In the genomic region with DNA sequence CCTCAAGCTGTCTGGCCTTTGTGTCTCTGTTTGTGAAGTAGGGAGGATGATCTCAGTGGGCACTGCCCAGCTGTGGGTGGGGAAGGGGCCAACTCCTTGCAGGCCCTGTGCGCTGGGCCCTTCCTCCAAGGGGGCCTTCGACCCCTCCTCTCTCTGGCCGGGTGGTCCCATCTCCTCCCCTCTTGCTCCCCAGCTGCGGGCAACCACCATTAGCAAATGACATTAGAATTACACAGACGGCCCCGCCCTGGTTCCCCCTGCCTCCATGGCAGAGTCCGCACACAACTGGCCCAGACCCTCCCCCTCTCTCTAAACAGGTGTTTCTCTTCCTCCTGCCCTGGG, we compare ENCODE assay signal across 1 cellular context.
TF ChIP-seq lines count a peak whose summit lies in the region.

No MANE protein-coding gene starts in this region.

TF ChIP-seq in HepG2, 621 proteins besides CTCF, POLR2A, EP300 and RAD21:
- TF ChIP-seq FOXK1 (CRISPR knock-in tag; IDR thresholded peaks at IDR 0.05; ENCODE audit: borderline replicate concordance, low read depth) (no peak), ZFP1 (CRISPR knock-in tag; IDR thresholded peaks at IDR 0.05) (no peak), ZNF598 (CRISPR knock-in tag; IDR thresholded peaks at IDR 0.05; ENCODE audit: borderline replicate concordance) (no peak), BHLHE40 (IDR thresholded peaks at IDR 0.05; ENCODE audit: low read length) (no peak), FOXJ3 (CRISPR knock-in tag; IDR thresholded peaks at IDR 0.05; ENCODE audit: borderline replicate concordance) (no peak), ZNF761 (CRISPR knock-in tag; conservative IDR thresholded peaks at IDR 0.05) (no peak), NFYB (CRISPR knock-in tag; IDR thresholded peaks at IDR 0.05) (no peak), TAF15 (IDR thresholded peaks at IDR 0.05; ENCODE audit: low read depth, low read length, poor library complexity, severe bottlenecking) (no peak), CREB1 (IDR thresholded peaks at IDR 0.05) (no peak), CREB1 (CRISPR knock-in tag; IDR thresholded peaks at IDR 0.05) (no peak)
- TF ChIP-seq, protein P1, sequence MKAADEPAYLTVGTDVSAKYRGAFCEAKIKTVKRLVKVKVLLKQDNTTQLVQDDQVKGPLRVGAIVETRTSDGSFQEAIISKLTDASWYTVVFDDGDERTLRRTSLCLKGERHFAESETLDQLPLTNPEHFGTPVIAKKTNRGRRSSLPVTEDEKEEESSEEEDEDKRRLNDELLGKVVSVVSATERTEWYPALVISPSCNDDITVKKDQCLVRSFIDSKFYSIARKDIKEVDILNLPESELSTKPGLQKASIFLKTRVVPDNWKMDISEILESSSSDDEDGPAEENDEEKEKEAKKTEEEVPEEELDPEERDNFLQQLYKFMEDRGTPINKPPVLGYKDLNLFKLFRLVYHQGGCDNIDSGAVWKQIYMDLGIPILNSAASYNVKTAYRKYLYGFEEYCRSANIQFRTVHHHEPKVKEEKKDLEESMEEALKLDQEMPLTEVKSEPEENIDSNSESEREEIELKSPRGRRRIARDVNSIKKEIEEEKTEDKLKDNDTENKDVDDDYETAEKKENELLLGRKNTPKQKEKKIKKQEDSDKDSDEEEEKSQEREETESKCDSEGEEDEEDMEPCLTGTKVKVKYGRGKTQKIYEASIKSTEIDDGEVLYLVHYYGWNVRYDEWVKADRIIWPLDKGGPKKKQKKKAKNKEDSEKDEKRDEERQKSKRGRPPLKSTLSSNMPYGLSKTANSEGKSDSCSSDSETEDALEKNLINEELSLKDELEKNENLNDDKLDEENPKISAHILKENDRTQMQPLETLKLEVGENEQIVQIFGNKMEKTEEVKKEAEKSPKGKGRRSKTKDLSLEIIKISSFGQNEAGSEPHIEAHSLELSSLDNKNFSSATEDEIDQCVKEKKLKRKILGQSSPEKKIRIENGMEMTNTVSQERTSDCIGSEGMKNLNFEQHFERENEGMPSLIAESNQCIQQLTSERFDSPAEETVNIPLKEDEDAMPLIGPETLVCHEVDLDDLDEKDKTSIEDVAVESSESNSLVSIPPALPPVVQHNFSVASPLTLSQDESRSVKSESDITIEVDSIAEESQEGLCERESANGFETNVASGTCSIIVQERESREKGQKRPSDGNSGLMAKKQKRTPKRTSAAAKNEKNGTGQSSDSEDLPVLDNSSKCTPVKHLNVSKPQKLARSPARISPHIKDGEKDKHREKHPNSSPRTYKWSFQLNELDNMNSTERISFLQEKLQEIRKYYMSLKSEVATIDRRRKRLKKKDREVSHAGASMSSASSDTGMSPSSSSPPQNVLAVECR (CRISPR knock-in tag; IDR thresholded peaks at IDR 0.05; ENCODE audit: borderline replicate concordance): no peak
- TF ChIP-seq, protein P2, sequence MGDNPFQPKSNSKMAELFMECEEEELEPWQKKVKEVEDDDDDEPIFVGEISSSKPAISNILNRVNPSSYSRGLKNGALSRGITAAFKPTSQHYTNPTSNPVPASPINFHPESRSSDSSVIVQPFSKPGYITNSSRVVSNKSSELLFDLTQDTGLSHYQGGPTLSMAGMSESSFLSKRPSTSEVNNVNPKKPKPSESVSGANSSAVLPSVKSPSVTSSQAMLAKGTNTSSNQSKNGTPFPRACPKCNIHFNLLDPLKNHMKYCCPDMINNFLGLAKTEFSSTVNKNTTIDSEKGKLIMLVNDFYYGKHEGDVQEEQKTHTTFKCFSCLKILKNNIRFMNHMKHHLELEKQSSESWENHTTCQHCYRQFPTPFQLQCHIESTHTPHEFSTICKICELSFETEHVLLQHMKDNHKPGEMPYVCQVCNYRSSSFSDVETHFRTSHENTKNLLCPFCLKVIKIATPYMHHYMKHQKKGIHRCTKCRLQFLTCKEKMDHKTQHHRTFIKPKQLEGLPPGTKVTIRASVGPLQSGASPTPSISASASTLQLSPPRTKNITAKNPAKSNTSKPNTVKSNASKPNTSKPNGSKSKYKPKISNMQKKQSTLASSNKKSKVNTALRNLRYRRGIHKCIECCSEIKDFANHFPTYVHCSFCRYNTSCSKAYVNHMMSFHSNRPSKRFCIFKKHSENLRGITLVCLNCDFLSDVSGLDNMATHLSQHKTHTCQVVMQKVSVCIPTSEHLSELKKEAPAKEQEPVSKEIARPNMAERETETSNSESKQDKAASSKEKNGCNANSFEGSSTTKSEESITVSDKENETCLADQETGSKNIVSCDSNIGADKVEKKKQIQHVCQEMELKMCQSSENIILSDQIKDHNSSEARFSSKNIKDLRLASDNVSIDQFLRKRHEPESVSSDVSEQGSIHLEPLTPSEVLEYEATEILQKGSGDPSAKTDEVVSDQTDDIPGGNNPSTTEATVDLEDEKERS (CRISPR knock-in tag; IDR thresholded peaks at IDR 0.05): no peak
- TF ChIP-seq, protein P3, sequence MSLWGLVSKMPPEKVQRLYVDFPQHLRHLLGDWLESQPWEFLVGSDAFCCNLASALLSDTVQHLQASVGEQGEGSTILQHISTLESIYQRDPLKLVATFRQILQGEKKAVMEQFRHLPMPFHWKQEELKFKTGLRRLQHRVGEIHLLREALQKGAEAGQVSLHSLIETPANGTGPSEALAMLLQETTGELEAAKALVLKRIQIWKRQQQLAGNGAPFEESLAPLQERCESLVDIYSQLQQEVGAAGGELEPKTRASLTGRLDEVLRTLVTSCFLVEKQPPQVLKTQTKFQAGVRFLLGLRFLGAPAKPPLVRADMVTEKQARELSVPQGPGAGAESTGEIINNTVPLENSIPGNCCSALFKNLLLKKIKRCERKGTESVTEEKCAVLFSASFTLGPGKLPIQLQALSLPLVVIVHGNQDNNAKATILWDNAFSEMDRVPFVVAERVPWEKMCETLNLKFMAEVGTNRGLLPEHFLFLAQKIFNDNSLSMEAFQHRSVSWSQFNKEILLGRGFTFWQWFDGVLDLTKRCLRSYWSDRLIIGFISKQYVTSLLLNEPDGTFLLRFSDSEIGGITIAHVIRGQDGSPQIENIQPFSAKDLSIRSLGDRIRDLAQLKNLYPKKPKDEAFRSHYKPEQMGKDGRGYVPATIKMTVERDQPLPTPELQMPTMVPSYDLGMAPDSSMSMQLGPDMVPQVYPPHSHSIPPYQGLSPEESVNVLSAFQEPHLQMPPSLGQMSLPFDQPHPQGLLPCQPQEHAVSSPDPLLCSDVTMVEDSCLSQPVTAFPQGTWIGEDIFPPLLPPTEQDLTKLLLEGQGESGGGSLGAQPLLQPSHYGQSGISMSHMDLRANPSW (CRISPR knock-in tag; IDR thresholded peaks at IDR 0.05; ENCODE audit: borderline replicate concordance): no peak
- TF ChIP-seq, protein P4, sequence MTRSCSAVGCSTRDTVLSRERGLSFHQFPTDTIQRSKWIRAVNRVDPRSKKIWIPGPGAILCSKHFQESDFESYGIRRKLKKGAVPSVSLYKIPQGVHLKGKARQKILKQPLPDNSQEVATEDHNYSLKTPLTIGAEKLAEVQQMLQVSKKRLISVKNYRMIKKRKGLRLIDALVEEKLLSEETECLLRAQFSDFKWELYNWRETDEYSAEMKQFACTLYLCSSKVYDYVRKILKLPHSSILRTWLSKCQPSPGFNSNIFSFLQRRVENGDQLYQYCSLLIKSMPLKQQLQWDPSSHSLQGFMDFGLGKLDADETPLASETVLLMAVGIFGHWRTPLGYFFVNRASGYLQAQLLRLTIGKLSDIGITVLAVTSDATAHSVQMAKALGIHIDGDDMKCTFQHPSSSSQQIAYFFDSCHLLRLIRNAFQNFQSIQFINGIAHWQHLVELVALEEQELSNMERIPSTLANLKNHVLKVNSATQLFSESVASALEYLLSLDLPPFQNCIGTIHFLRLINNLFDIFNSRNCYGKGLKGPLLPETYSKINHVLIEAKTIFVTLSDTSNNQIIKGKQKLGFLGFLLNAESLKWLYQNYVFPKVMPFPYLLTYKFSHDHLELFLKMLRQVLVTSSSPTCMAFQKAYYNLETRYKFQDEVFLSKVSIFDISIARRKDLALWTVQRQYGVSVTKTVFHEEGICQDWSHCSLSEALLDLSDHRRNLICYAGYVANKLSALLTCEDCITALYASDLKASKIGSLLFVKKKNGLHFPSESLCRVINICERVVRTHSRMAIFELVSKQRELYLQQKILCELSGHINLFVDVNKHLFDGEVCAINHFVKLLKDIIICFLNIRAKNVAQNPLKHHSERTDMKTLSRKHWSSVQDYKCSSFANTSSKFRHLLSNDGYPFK (CRISPR knock-in tag; IDR thresholded peaks at IDR 0.05; ENCODE audit: borderline replicate concordance): no peak
TF ChIP-seq in HepG2: peak in this region for 0.
